22 cellular contexts compared by ENCODE assay signal in the genomic region with DNA sequence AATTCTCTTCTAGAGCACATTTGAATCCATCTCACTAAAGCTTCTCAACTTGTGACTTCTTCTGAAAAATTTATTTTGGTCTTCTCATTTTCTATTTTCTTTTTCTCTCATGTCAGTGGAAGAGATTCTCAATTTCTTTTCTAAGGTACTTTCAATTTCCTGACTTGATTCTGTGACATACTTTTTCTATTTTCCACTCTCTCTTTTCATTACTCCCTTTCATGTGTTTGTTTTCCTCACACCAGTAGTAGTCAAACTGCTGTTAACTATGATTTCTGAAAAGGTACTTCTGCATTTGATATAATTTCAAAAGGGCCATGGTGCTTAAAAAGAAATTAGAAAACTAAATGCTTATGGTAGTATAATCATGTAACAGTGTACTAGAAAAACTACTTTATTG. TPM values are rescaled to one million over a fixed set of nuclear protein-coding genes. Genes with fewer than 3 reads are reported as not detected.
A peak's percentile ranks its signal among the peaks of the same experiment; 100 is the strongest.
DNase-seq lines count a peak whose midpoint lies in the region; ATAC-seq and FAIRE-seq lines count a peak whose summit lies in the region.
"Had no signal": no experiment of that assay in that cellular context is flagged by ENCODE, and none has a peak within 500 bp of the region (broad histone marks: within the 10 kb centered on the region; RNA-seq: fewer than 3 reads in every experiment).

No MANE protein-coding gene starts in this region.

- H3K4me1 Mint-ChIP-seq in activated naive CD4-positive, alpha-beta T cell treated with anti-CD3 and anti-CD28 coated beads, Interleukin-2, amount 10 ng/mL, durations not matched to agents 7 days and 5 days = peaks cover 21% of the 10 kb centered on the region
- peaks cover 28% of the 10 kb centered on the region for H3K4me1 Mint-ChIP-seq in activated T-helper 2 cell treated with anti-CD3 and anti-CD28 coated beads, Interferon-gamma antibody, Interleukin-2, Interleukin-4, amounts not matched to agents 10 μg/mL and 5 μg/mL and 100 μg/mL, durations not matched to agents 14 hours and 24 hours and 36 hours (ENCODE audit: low read depth)
- H3K4me1 Mint-ChIP-seq in stimulated activated memory B cell treated with anti-CD40 and anti-IgM and Interleukin-4, amounts not matched to agents 10 μg/mL and 1 μg/mL and 100 μg/mL, for 72 hours = peaks cover 38% of the 10 kb centered on the region

- FAIRE-seq in GM19239 (lab: Jason Lieb, UNC) = peak; percentile 23
- FAIRE-seq: GM12892 had no signal

- no peaks in the 10 kb centered on the region for H3K27me3 Mint-ChIP-seq in activated naive CD4-positive, alpha-beta T cell treated with anti-CD3 and anti-CD28 coated beads, Interleukin-2, amount 10 ng/mL, durations not matched to agents 7 days and 5 days
- H3K27me3 Mint-ChIP-seq in activated T-helper 2 cell treated with anti-CD3 and anti-CD28 coated beads, Interferon-gamma antibody, Interleukin-2, Interleukin-4, amounts not matched to agents 10 μg/mL and 5 μg/mL and 100 μg/mL, durations not matched to agents 14 hours and 24 hours and 36 hours (ENCODE audit: low read depth) = no peaks in the 10 kb centered on the region
- H3K27me3 Mint-ChIP-seq in stimulated activated memory B cell treated with anti-CD40 and anti-IgM and Interleukin-4, amounts not matched to agents 10 μg/mL and 1 μg/mL and 100 μg/mL, for 72 hours = no peaks in the 10 kb centered on the region

- CTCF ChIA-PET in activated naive CD4-positive, alpha-beta T cell treated with anti-CD3 and anti-CD28 coated beads, Interleukin-2, amount 10 ng/mL, durations not matched to agents 7 days and 5 days (lab: Charles Lee) = no interaction called here

- no peak overlapping the region for H3K4me3 Mint-ChIP-seq in activated naive CD4-positive, alpha-beta T cell treated with anti-CD3 and anti-CD28 coated beads, Interleukin-2, amount 10 ng/mL, durations not matched to agents 7 days and 5 days
- H3K4me3 Mint-ChIP-seq in activated T-helper 2 cell treated with anti-CD3 and anti-CD28 coated beads, Interferon-gamma antibody, Interleukin-2, Interleukin-4, amounts not matched to agents 10 μg/mL and 5 μg/mL and 100 μg/mL, durations not matched to agents 14 hours and 24 hours and 36 hours (ENCODE audit: low read depth) = peak overlapping the region; percentile 1
- H3K4me3 Mint-ChIP-seq in stimulated activated memory B cell treated with anti-CD40 and anti-IgM and Interleukin-4, amounts not matched to agents 10 μg/mL and 1 μg/mL and 100 μg/mL, for 72 hours = peak overlapping the region; percentile 36
- H3K4me3 Mint-ChIP-seq: CD8-positive, alpha-beta T cell; nephron had no signal

- DNase-seq in activated naive CD4-positive, alpha-beta T cell treated with anti-CD3 and anti-CD28 coated beads, Interleukin-2, amount 10 ng/mL, durations not matched to agents 7 days and 5 days = no peak
- DNase-seq in activated naive CD4-positive, alpha-beta T cell treated with Interleukin-2 at 50 U/mL for 16 hours = no peak
- no peak for DNase-seq in GM19239 (ENCODE audit: insufficient read length, low spot score)
- no peak for DNase-seq in activated T-helper 2 cell treated with anti-CD3 and anti-CD28 coated beads, Interferon-gamma antibody, Interleukin-2, Interleukin-4, amounts not matched to agents 10 μg/mL and 5 μg/mL and 100 μg/mL, durations not matched to agents 14 hours and 24 hours and 36 hours (ENCODE audit: low spot score)
- DNase-seq in NK-92 treated with Interleukin-12 subunit alpha and Interleukin-12 subunit beta, amount 100 ng/mL, for 24 hours (lab: John Stamatoyannopoulos, UW) = no peak
- DNase-seq: activated CD4-positive, CD25-positive, alpha-beta regulatory T cell treated with anti-CD3 and anti-CD28 coated beads, Interleukin-2, amount 50 U/mL, for 72 hours; amygdala; caudate nucleus; CD8-positive, alpha-beta T cell; dorsolateral prefrontal cortex; GDM1; NCI-H1105; NCI-H2081 treated with DMSO at 0.1 percent for 48 hours; NCI-H510A treated with DMSO at 0.1 percent for 48 hours; RPMI8226; tibial artery had no signal

- no peaks in the 10 kb centered on the region for H3K9me3 Mint-ChIP-seq in activated naive CD4-positive, alpha-beta T cell treated with anti-CD3 and anti-CD28 coated beads, Interleukin-2, amount 10 ng/mL, durations not matched to agents 7 days and 5 days
- H3K9me3 Mint-ChIP-seq in activated T-helper 2 cell treated with anti-CD3 and anti-CD28 coated beads, Interferon-gamma antibody, Interleukin-2, Interleukin-4, amounts not matched to agents 10 μg/mL and 5 μg/mL and 100 μg/mL, durations not matched to agents 14 hours and 24 hours and 36 hours = no peaks in the 10 kb centered on the region
- H3K9me3 Mint-ChIP-seq in stimulated activated memory B cell treated with anti-CD40 and anti-IgM and Interleukin-4, amounts not matched to agents 10 μg/mL and 1 μg/mL and 100 μg/mL, for 72 hours = no peaks in the 10 kb centered on the region
- H3K9me3 Mint-ChIP-seq: CD8-positive, alpha-beta T cell; nephron had no signal

- peaks cover 5% of the 10 kb centered on the region for H3K36me3 Mint-ChIP-seq in activated naive CD4-positive, alpha-beta T cell treated with anti-CD3 and anti-CD28 coated beads, Interleukin-2, amount 10 ng/mL, durations not matched to agents 7 days and 5 days
- H3K36me3 Mint-ChIP-seq in activated T-helper 2 cell treated with anti-CD3 and anti-CD28 coated beads, Interferon-gamma antibody, Interleukin-2, Interleukin-4, amounts not matched to agents 10 μg/mL and 5 μg/mL and 100 μg/mL, durations not matched to agents 14 hours and 24 hours and 36 hours (ENCODE audit: low read depth) = peaks cover 22% of the 10 kb centered on the region
- H3K36me3 Mint-ChIP-seq in stimulated activated memory B cell treated with anti-CD40 and anti-IgM and Interleukin-4, amounts not matched to agents 10 μg/mL and 1 μg/mL and 100 μg/mL, for 72 hours = peaks cover 19% of the 10 kb centered on the region

- no peak for ATAC-seq in stimulated activated memory B cell treated with anti-CD40 and anti-IgM and Interleukin-4, amounts not matched to agents 10 μg/mL and 1 μg/mL and 100 μg/mL, for 72 hours
- no peak for ATAC-seq in GM21529 (IDR thresholded peaks at IDR 0.05; ENCODE audit: unreplicated experiment)
- ATAC-seq: CD8-positive, alpha-beta T cell; left lobe of liver; SK-N-SH treated with all-trans-retinoic acid at 6 μM for 48 hours had no signal

- intact Hi-C loops in activated T-helper 2 cell treated with anti-CD3 and anti-CD28 coated beads, Interferon-gamma antibody, Interleukin-2, Interleukin-4, amounts not matched to agents 10 μg/mL and 5 μg/mL and 100 μg/mL, durations not matched to agents 14 hours and 24 hours and 36 hours (cut with micrococcal nuclease) = no loop called here

- peak overlapping the region; percentile 76 for H3K27ac Mint-ChIP-seq in activated naive CD4-positive, alpha-beta T cell treated with anti-CD3 and anti-CD28 coated beads, Interleukin-2, amount 10 ng/mL, durations not matched to agents 7 days and 5 days
- H3K27ac Mint-ChIP-seq in activated T-helper 2 cell treated with anti-CD3 and anti-CD28 coated beads, Interferon-gamma antibody, Interleukin-2, Interleukin-4, amounts not matched to agents 10 μg/mL and 5 μg/mL and 100 μg/mL, durations not matched to agents 14 hours and 24 hours and 36 hours = peak overlapping the region; percentile 75
- peak overlapping the region; percentile 64 for H3K27ac Mint-ChIP-seq in stimulated activated memory B cell treated with anti-CD40 and anti-IgM and Interleukin-4, amounts not matched to agents 10 μg/mL and 1 μg/mL and 100 μg/mL, for 72 hours
- H3K27ac Mint-ChIP-seq: CD8-positive, alpha-beta T cell; nephron had no signal

RNA-seq across cellular contexts. Expression of gene NFAT5, which starts 41.9 kb away (rescaled TPM):
- total RNA-seq in activated T-helper 2 cell treated with anti-CD3 and anti-CD28 coated beads, Interferon-gamma antibody, Interleukin-2, Interleukin-4, amounts not matched to agents 10 μg/mL and 5 μg/mL and 100 μg/mL, durations not matched to agents 14 hours and 24 hours and 36 hours = 49.2 and 54.0 TPM in 2 replicates
